In genomic region chr1:25033030-25033827, GRCh38 we compare ENCODE assay signal across 12 cellular contexts.
DNase-seq lines count a peak whose midpoint lies in the region; ATAC-seq, FAIRE-seq and TF ChIP-seq lines count a peak whose summit lies in the region.
"Had no signal": no experiment of that assay in that cellular context is flagged by ENCODE, and none has a peak within 500 bp of the region (broad histone marks: within the 10 kb centered on the region; RNA-seq: fewer than 3 reads in every experiment).

No MANE protein-coding gene starts in this region.

- peaks cover 20 to 65% (median 47%) of the 10 kb centered on the region in 4 donors for H3K4me1 Mint-ChIP-seq in CD4-positive, CD25-positive, alpha-beta regulatory T cell
- H3K4me1 Mint-ChIP-seq in T-cell: peaks cover 72 to 75% (median 74%) of the 10 kb centered on the region in 3 donors
- H3K4me1 Mint-ChIP-seq in neural progenitor cell: no peaks in the 10 kb centered on the region

- POLR2A ChIA-PET in T-cell (lab: Charles Lee): no interaction called here

- no peaks in the 10 kb centered on the region for H3K36me3 Mint-ChIP-seq in CD4-positive, CD25-positive, alpha-beta regulatory T cell
- H3K36me3 Mint-ChIP-seq in T-cell (no peaks in the 10 kb centered on the region), neural progenitor cell (no peaks in the 10 kb centered on the region)

- no peak for TF ChIP-seq POLR2A in esophagus muscularis mucosa (IDR thresholded peaks at IDR 0.05; ENCODE audit: low read depth)

- H3K36me3 ChIP-seq in CD4-positive, CD25-positive, alpha-beta regulatory T cell (ENCODE audit: control insufficient read depth, insufficient read depth, low read length): no peaks in the 10 kb centered on the region
- H3K36me3 ChIP-seq in kidney (ENCODE audit: control insufficient read depth in 1 of 2, insufficient read depth in 2 of 2, low read length in 2 of 2) (no peaks in the 10 kb centered on the region), neural progenitor cell (no peaks in the 10 kb centered on the region), esophagus muscularis mucosa (no peaks in the 10 kb centered on the region)
- H3K36me3 ChIP-seq: gastrocnemius medialis had no signal

- intact Hi-C loops in kidney (cut with DNase I) (no loop called here), left cardiac atrium (cut with DNase I) (no loop called here), esophagus muscularis mucosa (cut with DNase I) (no loop called here)

- no peaks in the 10 kb centered on the region for H3K79me2 ChIP-seq in neural progenitor cell (ENCODE audit: low read depth)

- no peak for TF ChIP-seq EP300 in esophagus muscularis mucosa (IDR thresholded peaks at IDR 0.05)

- TF ChIP-seq CTCF in GM12873 (IDR thresholded peaks at IDR 0.05; ENCODE audit: insufficient read depth, low read depth, low read length, missing control alignments) (peak; percentile 6), kidney (IDR thresholded peaks at IDR 0.05; ENCODE audit: borderline replicate concordance, extremely low read depth, insufficient read depth) (no peak), neural progenitor cell (IDR thresholded peaks at IDR 0.05) (no peak), esophagus muscularis mucosa (IDR thresholded peaks at IDR 0.05) (no peak)

- CTCF ChIA-PET in T-cell (lab: Charles Lee): interaction anchor here in 1 of 2 donors (1.6 kb wide), 1 partner anchor 11 kb away, joined by 7 read pairs; no protein-coding TSS in a partner anchor

- peak overlapping the region; percentile 86 for H3K27ac ChIP-seq in CD4-positive, CD25-positive, alpha-beta regulatory T cell (ENCODE audit: insufficient read depth, low read length, poor library complexity, severe bottlenecking)
- H3K27ac ChIP-seq in kidney (ENCODE audit: low read depth in 2 of 2, low read length in 2 of 2) (no peak overlapping the region), neural progenitor cell (no peak overlapping the region), esophagus muscularis mucosa (replicated peaks in 1 of 4) (no peak overlapping the region)
- H3K27ac ChIP-seq: gastrocnemius medialis had no signal

- no peak for FAIRE-seq in kidney (lab: Jason Lieb, UNC)

- H3K4me3 Mint-ChIP-seq in CD4-positive, CD25-positive, alpha-beta regulatory T cell: peak overlapping the region in 2 of 4 donors; percentile 54 to 89
- H3K4me3 Mint-ChIP-seq in T-cell (peak overlapping the region in 2 of 3 donors; percentile 31 to 75), neural progenitor cell (no peak overlapping the region)
- H3K4me3 Mint-ChIP-seq: stimulated activated naive CD8-positive, alpha-beta T cell treated with anti-CD3 and anti-CD28 coated beads, Interleukin-15, Interleukin-2, amounts not matched to agents 100 ng/mL and 50 ng/mL, for 24 hours had no signal

- H3K27me3 Mint-ChIP-seq in CD4-positive, CD25-positive, alpha-beta regulatory T cell: peaks cover 7% of the 10 kb centered on the region
- H3K27me3 Mint-ChIP-seq in T-cell (no peaks in the 10 kb centered on the region), neural progenitor cell (ENCODE audit: insufficient read depth, low read depth) (peaks cover 4% of the 10 kb centered on the region)
- H3K27me3 Mint-ChIP-seq: stimulated activated naive CD8-positive, alpha-beta T cell treated with anti-CD3 and anti-CD28 coated beads, Interleukin-15, Interleukin-2, amounts not matched to agents 100 ng/mL and 50 ng/mL, for 24 hours had no signal

- peak overlapping the region; percentile 96 to 99 (median 98) for H3K27ac Mint-ChIP-seq in CD4-positive, CD25-positive, alpha-beta regulatory T cell
- peak overlapping the region; percentile 86 to 93 for H3K27ac Mint-ChIP-seq in T-cell
- H3K27ac Mint-ChIP-seq in neural progenitor cell: no peak overlapping the region
- H3K27ac Mint-ChIP-seq: stimulated activated naive CD8-positive, alpha-beta T cell treated with anti-CD3 and anti-CD28 coated beads, Interleukin-15, Interleukin-2, amounts not matched to agents 100 ng/mL and 50 ng/mL, for 24 hours had no signal

- WGBS in esophagus muscularis mucosa: 92% methylated on average over 9 of the region's 12 CpGs

- no peak overlapping the region for H3K4me2 ChIP-seq in neural progenitor cell

- no peaks in the 10 kb centered on the region for H4K20me1 ChIP-seq in neural progenitor cell (ENCODE audit: low read depth)

- no peak for DNase-seq in CD4-positive, CD25-positive, alpha-beta regulatory T cell
- DNase-seq in T-cell: no peak
- DNase-seq in kidney: peak; percentile 54
- no peak for DNase-seq in left cardiac atrium
- no peak for DNase-seq in neural progenitor cell (ENCODE audit: low spot score)
- no peak for DNase-seq in esophagus muscularis mucosa (ENCODE audit: extremely low spot score)
- DNase-seq: MM.1S, NCI-H446 had no signal

- H3F3A ChIP-seq in neural progenitor cell (ENCODE audit: low read depth): peaks cover 4% of the 10 kb centered on the region

- no peak overlapping the region for H3K9ac ChIP-seq in kidney (ENCODE audit: low read length in 2 of 2)
- no peak overlapping the region for H3K9ac ChIP-seq in neural progenitor cell

- no peaks in the 10 kb centered on the region for H3K9me3 ChIP-seq in CD4-positive, CD25-positive, alpha-beta regulatory T cell (ENCODE audit: control insufficient read depth in 2 of 2, low read length in 2 of 2)
- H3K9me3 ChIP-seq in kidney (ENCODE audit: control insufficient read depth in 1 of 2, low read length in 2 of 2): no peaks in the 10 kb centered on the region
- H3K9me3 ChIP-seq in neural progenitor cell (ENCODE audit: low read depth): no peaks in the 10 kb centered on the region
- H3K9me3 ChIP-seq in esophagus muscularis mucosa: no peaks in the 10 kb centered on the region
- H3K9me3 ChIP-seq: gastrocnemius medialis had no signal

- peak overlapping the region; percentile 43 for H3K4me3 ChIP-seq in CD4-positive, CD25-positive, alpha-beta regulatory T cell (ENCODE audit: low read depth, low read length)
- H3K4me3 ChIP-seq in kidney (ENCODE audit: low read length in 2 of 2): no peak overlapping the region
- no peak overlapping the region for H3K4me3 ChIP-seq in neural progenitor cell
- no peak overlapping the region for H3K4me3 ChIP-seq in esophagus muscularis mucosa
- H3K4me3 ChIP-seq: gastrocnemius medialis had no signal

- ATAC-seq in CD4-positive, CD25-positive, alpha-beta regulatory T cell (ENCODE audit: low read depth in 2 of 2): no peak
- ATAC-seq in T-cell (replicated peaks in 1 of 4) (no peak), left cardiac atrium (no peak), HG02884 (IDR thresholded peaks at IDR 0.05; ENCODE audit: unreplicated experiment) (no peak)
- ATAC-seq: gastrocnemius medialis had no signal

- no peak overlapping the region for H2AFZ ChIP-seq in neural progenitor cell (replicated peaks)

- H3K9me3 Mint-ChIP-seq in CD4-positive, CD25-positive, alpha-beta regulatory T cell: no peaks in the 10 kb centered on the region
- H3K9me3 Mint-ChIP-seq in T-cell (no peaks in the 10 kb centered on the region), neural progenitor cell (no peaks in the 10 kb centered on the region)
- H3K9me3 Mint-ChIP-seq: stimulated activated naive CD8-positive, alpha-beta T cell treated with anti-CD3 and anti-CD28 coated beads, Interleukin-15, Interleukin-2, amounts not matched to agents 100 ng/mL and 50 ng/mL, for 24 hours had no signal

- H3K27me3 ChIP-seq in CD4-positive, CD25-positive, alpha-beta regulatory T cell (ENCODE audit: control insufficient read depth, insufficient read depth, low read length): no peaks in the 10 kb centered on the region
- H3K27me3 ChIP-seq in neural progenitor cell: no peaks in the 10 kb centered on the region
- H3K27me3 ChIP-seq in esophagus muscularis mucosa: no peaks in the 10 kb centered on the region
- H3K27me3 ChIP-seq: gastrocnemius medialis had no signal

- H3K4me1 ChIP-seq in CD4-positive, CD25-positive, alpha-beta regulatory T cell (ENCODE audit: control insufficient read depth, insufficient read depth, low read length, poor library complexity, severe bottlenecking): peaks cover 80% of the 10 kb centered on the region
- H3K4me1 ChIP-seq in kidney (ENCODE audit: control insufficient read depth in 1 of 2, insufficient read depth in 1 of 2, low read depth in 1 of 2, low read length in 2 of 2) (no peaks in the 10 kb centered on the region), neural progenitor cell (no peaks in the 10 kb centered on the region), esophagus muscularis mucosa (peaks cover 0 to 17% (median 11%) of the 10 kb centered on the region in 4 donors)
- H3K4me1 ChIP-seq: gastrocnemius medialis had no signal
